ENCODE assay signal across 27 cellular contexts in genomic region chr16:13324861-13325260, GRCh38.
"Had no signal": no experiment of that assay in that cellular context is flagged by ENCODE, and none has a peak within 500 bp of the region (broad histone marks: within the 10 kb centered on the region; RNA-seq: fewer than 3 reads in every experiment).

No MANE protein-coding gene starts in this region.

- H3K27ac ChIP-seq: left ventricle myocardium inferior, pancreas, prostate gland, skin epidermis, stomach, testis, thyroid gland, transverse colon, upper lobe of left lung, vagina had no signal

- DNase-seq: hypothalamus; immature natural killer cell; left ventricle myocardium inferior; midbrain; mucosa of descending colon; naive thymus-derived CD4-positive, alpha-beta T cell; pancreas; posterior cingulate gyrus; retina; right cardiac atrium; stimulated activated CD4-positive, alpha-beta T cell treated with anti-CD3 and anti-CD28 coated beads, Interleukin-12 subunit alpha, Interleukin-12 subunit beta, amount 100 ng/mL, for 4 hours; stimulated activated CD4-positive, alpha-beta T cell treated with anti-CD3 and anti-CD28 coated beads, Interleukin-15, amount 100 ng/mL, for 24 hours; stimulated activated CD4-positive, alpha-beta T cell treated with anti-CD3 and anti-CD28 coated beads, Interleukin-2, amount 100 ng/mL, for 24 hours; stimulated activated CD4-positive, alpha-beta T cell treated with anti-CD3 and anti-CD28 coated beads, Interleukin-4, amount 100 ng/mL, for 1 hour; stimulated activated naive B cell treated with anti-CD40 and anti-IgM and Interleukin-4, amounts not matched to agents 10 μg/mL and 1 μg/mL and 100 μg/mL, for 72 hours; stimulated activated naive CD8-positive, alpha-beta T cell treated with anti-CD3 and anti-CD28 coated beads, Interleukin-15, Interleukin-2, amounts not matched to agents 100 U/mL and 50 U/mL, for 24 hours; stomach; testis; thyroid gland; transverse colon; upper lobe of left lung had no signal

- H3K4me3 Mint-ChIP-seq: immature natural killer cell; naive thymus-derived CD4-positive, alpha-beta T cell; natural killer cell treated with Interleukin-12 subunit alpha and Interleukin-12 subunit beta and Interleukin-15 and Interleukin-18, amount 100 ng/mL, for 72 hours; stimulated activated naive B cell treated with anti-CD40 and anti-IgM and Interleukin-4, amounts not matched to agents 10 μg/mL and 1 μg/mL and 100 μg/mL, for 72 hours had no signal

- H3K27me3 ChIP-seq: pancreas, stomach, testis, thyroid gland, transverse colon, upper lobe of left lung, vagina had no signal

- H3K9me3 ChIP-seq: left ventricle myocardium inferior, pancreas, prostate gland, stomach, testis, thyroid gland, transverse colon, upper lobe of left lung, vagina had no signal

- H3K9me3 Mint-ChIP-seq: stimulated activated naive B cell treated with anti-CD40 and anti-IgM and Interleukin-4, amounts not matched to agents 10 μg/mL and 1 μg/mL and 100 μg/mL, for 72 hours had no signal

- H3K27ac Mint-ChIP-seq: immature natural killer cell; naive thymus-derived CD4-positive, alpha-beta T cell; natural killer cell treated with Interleukin-12 subunit alpha and Interleukin-12 subunit beta and Interleukin-15 and Interleukin-18, amount 100 ng/mL, for 72 hours; stimulated activated naive B cell treated with anti-CD40 and anti-IgM and Interleukin-4, amounts not matched to agents 10 μg/mL and 1 μg/mL and 100 μg/mL, for 72 hours had no signal

- H3K36me3 Mint-ChIP-seq: immature natural killer cell; naive thymus-derived CD4-positive, alpha-beta T cell; natural killer cell treated with Interleukin-12 subunit alpha and Interleukin-12 subunit beta and Interleukin-15 and Interleukin-18, amount 100 ng/mL, for 72 hours; stimulated activated naive B cell treated with anti-CD40 and anti-IgM and Interleukin-4, amounts not matched to agents 10 μg/mL and 1 μg/mL and 100 μg/mL, for 72 hours had no signal

- H3K27me3 Mint-ChIP-seq: natural killer cell treated with Interleukin-12 subunit alpha and Interleukin-12 subunit beta and Interleukin-15 and Interleukin-18, amount 100 ng/mL, for 72 hours had no signal

- H3K4me1 ChIP-seq: left ventricle myocardium inferior, pancreas, prostate gland, stomach, testis, thyroid gland, transverse colon, upper lobe of left lung, vagina had no signal

- H3K4me1 Mint-ChIP-seq: immature natural killer cell; naive thymus-derived CD4-positive, alpha-beta T cell had no signal

- H3K4me3 ChIP-seq: left ventricle myocardium inferior, lung, mucosa of descending colon, pancreas, prostate gland, skin epidermis, stomach, testis, thyroid gland, transverse colon, upper lobe of left lung, vagina had no signal

- H3K36me3 ChIP-seq: left ventricle myocardium inferior, pancreas, prostate gland, stomach, thyroid gland, transverse colon, upper lobe of left lung, vagina had no signal

- ATAC-seq: mucosa of descending colon; naive thymus-derived CD4-positive, alpha-beta T cell; natural killer cell treated with Interleukin-12 subunit alpha and Interleukin-12 subunit beta and Interleukin-15 and Interleukin-18, amount 100 ng/mL, for 72 hours; pancreas; right cardiac atrium; sciatic nerve; stimulated activated naive B cell treated with anti-CD40 and anti-IgM and Interleukin-4, amounts not matched to agents 10 μg/mL and 1 μg/mL and 100 μg/mL, for 72 hours; stimulated activated naive CD8-positive, alpha-beta T cell treated with anti-CD3 and anti-CD28 coated beads, Interleukin-15, Interleukin-2, amounts not matched to agents 100 U/mL and 50 U/mL, for 24 hours had no signal
